8 cellular contexts compared by ENCODE assay signal in the genomic region with DNA sequence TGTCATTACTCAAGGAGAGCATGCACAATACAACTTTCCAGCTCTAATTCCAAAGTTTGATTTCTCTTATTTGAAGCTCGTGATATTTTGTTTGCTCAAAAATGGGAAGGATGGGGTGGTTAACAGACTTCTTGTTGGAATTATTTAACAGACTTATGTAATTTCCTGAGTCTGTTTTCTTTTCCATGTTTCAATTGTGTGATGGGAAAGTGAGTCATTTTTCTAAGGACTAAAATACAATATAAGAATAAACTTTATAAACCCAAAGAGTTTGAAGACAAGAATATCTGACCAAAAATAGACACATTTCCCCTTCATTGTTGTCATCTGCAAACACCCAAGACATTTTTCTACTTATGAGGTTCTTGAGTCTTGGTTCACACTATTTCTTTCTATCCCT.
"Had no signal": no experiment of that assay in that cellular context is flagged by ENCODE, and none has a peak within 500 bp of the region (broad histone marks: within the 10 kb centered on the region; RNA-seq: fewer than 3 reads in every experiment).

No MANE protein-coding gene starts in this region.

- H3K4me3 ChIP-seq: GM23248 had no signal

- FAIRE-seq: H1, HepG2 had no signal

- H3K4me3 Mint-ChIP-seq: H9, IgD-negative memory B cell had no signal

- H3K27ac ChIP-seq: GM23248, KMS-11 had no signal

- ATAC-seq: HepG2 had no signal

- H2AFZ ChIP-seq: GM23248 had no signal

- H3K4me2 ChIP-seq: KMS-11 had no signal

- H3K9me3 Mint-ChIP-seq: H9 had no signal

- H3K9ac ChIP-seq: GM23248, KMS-11 had no signal

- H3K27ac Mint-ChIP-seq: H9, IgD-negative memory B cell had no signal

- H3K27me3 Mint-ChIP-seq: IgD-negative memory B cell had no signal

- H3K36me3 Mint-ChIP-seq: IgD-negative memory B cell had no signal

- H3K4me1 Mint-ChIP-seq: IgD-negative memory B cell had no signal

- DNase-seq: GM23248, H9, HCEC 1CT, KBM-7 had no signal
